ENCODE assay signal across 10 cellular contexts in the genomic region with DNA sequence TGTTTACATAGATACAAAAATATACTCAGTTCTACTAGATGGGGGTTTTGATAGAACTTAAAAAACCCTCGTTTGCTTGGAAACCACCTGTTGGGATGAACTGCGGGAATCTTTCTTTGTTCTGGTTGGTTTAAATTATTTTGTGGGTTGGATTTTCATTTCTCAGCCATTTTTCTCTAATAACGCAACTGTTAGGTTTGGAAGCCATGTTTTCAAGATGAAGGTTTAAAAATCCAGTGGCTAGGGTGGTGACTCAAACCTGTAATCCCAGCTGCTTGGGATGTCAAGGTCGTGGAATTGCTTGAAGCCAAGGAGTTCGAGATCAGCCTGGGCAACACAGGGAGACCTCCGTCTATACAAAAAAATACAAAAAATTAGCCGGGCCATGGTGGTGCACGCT. TPM values are rescaled to one million over a fixed set of nuclear protein-coding genes. Genes with fewer than 3 reads are reported as not detected.
DNase-seq lines count a peak whose midpoint lies in the region; ATAC-seq and TF ChIP-seq lines count a peak whose summit lies in the region.
"Had no signal": no experiment of that assay in that cellular context is flagged by ENCODE, and none has a peak within 500 bp of the region (broad histone marks: within the 10 kb centered on the region; RNA-seq: fewer than 3 reads in every experiment).

No MANE protein-coding gene starts in this region.

- H3K27ac ChIP-seq in foreskin keratinocyte, result peak overlapping the region; percentile 30
- peak overlapping the region; percentile 54 for H3K27ac ChIP-seq in subcutaneous abdominal adipose tissue (ENCODE audit: low read depth, low read length)
- H3K27ac ChIP-seq in testis, result peak overlapping the region in 1 of 2 donors; percentile 80

- peaks cover 36% of the 10 kb centered on the region for H3K4me1 ChIP-seq in foreskin keratinocyte
- H3K4me1 ChIP-seq in subcutaneous abdominal adipose tissue (ENCODE audit: control insufficient read depth in 5 of 5, insufficient read depth in 5 of 5, low read length in 5 of 5), result peaks cover 0 to 36% (median 32%) of the 10 kb centered on the region in 5 donors
- peaks cover 5% of the 10 kb centered on the region for H3K4me1 ChIP-seq in testis

- no peak for DNase-seq in activated naive CD4-positive, alpha-beta T cell treated with anti-CD3 and anti-CD28 coated beads, Interleukin-2, amount 10 ng/mL, durations not matched to agents 7 days and 5 days
- no peak for DNase-seq in activated naive CD4-positive, alpha-beta T cell treated with anti-CD3 and anti-CD28 coated beads, Interleukin-2, amount 50 U/mL, for 16 hours
- no peak for DNase-seq in activated CD4-positive, alpha-beta memory T cell treated with anti-CD3 and anti-CD28 coated beads, Interleukin-2, amount 10 ng/mL, durations not matched to agents 7 days and 5 days
- no peak for DNase-seq in foreskin keratinocyte
- no peak for DNase-seq in testis
- DNase-seq: NCI-H2107, substantia nigra had no signal

- POLR2A ChIA-PET in activated CD4-positive, alpha-beta memory T cell treated with anti-CD3 and anti-CD28 coated beads, Interleukin-2, amount 10 ng/mL, durations not matched to agents 7 days and 5 days (lab: Charles Lee), result interaction anchor here (0.7 to 2.8 kb wide), 2 partner anchors 23 to 338 kb away, joined by 3 to 18 read pairs; a partner anchor contains a TSS

- TF ChIP-seq CTCF in foreskin keratinocyte (conservative IDR thresholded peaks at IDR 0.05) (no peak), testis (IDR thresholded peaks at IDR 0.05) (no peak)

- H3K4me3 ChIP-seq in subcutaneous abdominal adipose tissue (ENCODE audit: low read depth in 1 of 5, low read length in 5 of 5) (peak overlapping the region in 1 of 5 donors; percentile 83), testis (no peak overlapping the region)

- WGBS in testis, 2 donors, result 32 to 44% methylated on average over 8 of the region's 8 CpGs

- H3K27me3 Mint-ChIP-seq in activated naive CD4-positive, alpha-beta T cell treated with anti-CD3 and anti-CD28 coated beads, Interleukin-2, amount 10 ng/mL, durations not matched to agents 7 days and 5 days, result peaks cover 5% of the 10 kb centered on the region
- H3K27me3 Mint-ChIP-seq in activated CD4-positive, alpha-beta memory T cell treated with anti-CD3 and anti-CD28 coated beads, Interleukin-2, amount 10 ng/mL, durations not matched to agents 7 days and 5 days, result no peaks in the 10 kb centered on the region

- H3K4me3 Mint-ChIP-seq in activated naive CD4-positive, alpha-beta T cell treated with anti-CD3 and anti-CD28 coated beads, Interleukin-2, amount 10 ng/mL, durations not matched to agents 7 days and 5 days, result peak overlapping the region; percentile 97
- peak overlapping the region; percentile 93 for H3K4me3 Mint-ChIP-seq in activated CD4-positive, alpha-beta memory T cell treated with anti-CD3 and anti-CD28 coated beads, Interleukin-2, amount 10 ng/mL, durations not matched to agents 7 days and 5 days

- H3K27ac Mint-ChIP-seq in activated naive CD4-positive, alpha-beta T cell treated with anti-CD3 and anti-CD28 coated beads, Interleukin-2, amount 10 ng/mL, durations not matched to agents 7 days and 5 days, result peak overlapping the region; percentile 72
- H3K27ac Mint-ChIP-seq in activated CD4-positive, alpha-beta memory T cell treated with anti-CD3 and anti-CD28 coated beads, Interleukin-2, amount 10 ng/mL, durations not matched to agents 7 days and 5 days, result peak overlapping the region; percentile 86

- intact Hi-C loops in testis (cut with DNase I; ENCODE audit: low total_unique reads), result no loop called here

- H3K36me3 ChIP-seq in subcutaneous abdominal adipose tissue (ENCODE audit: control insufficient read depth in 5 of 5, insufficient read depth in 5 of 5, low read length in 5 of 5) (no peaks in the 10 kb centered on the region), testis (ENCODE audit: low read depth, missing control alignments) (no peaks in the 10 kb centered on the region)

- CTCF ChIA-PET in activated naive CD4-positive, alpha-beta T cell treated with anti-CD3 and anti-CD28 coated beads, Interleukin-2, amount 10 ng/mL, durations not matched to agents 7 days and 5 days (lab: Charles Lee), result no interaction called here
- CTCF ChIA-PET in activated CD4-positive, alpha-beta memory T cell treated with anti-CD3 and anti-CD28 coated beads, Interleukin-2, amount 10 ng/mL, durations not matched to agents 7 days and 5 days (lab: Charles Lee), result interaction anchor here (3.2 kb wide), 1 partner anchor 23 kb away, joined by 12 read pairs; no protein-coding TSS in a partner anchor

- H3K27me3 ChIP-seq in foreskin keratinocyte, result no peaks in the 10 kb centered on the region
- no peaks in the 10 kb centered on the region for H3K27me3 ChIP-seq in subcutaneous abdominal adipose tissue (ENCODE audit: control insufficient read depth in 5 of 5, insufficient read depth in 4 of 5, low read length in 5 of 5)
- H3K27me3 ChIP-seq in testis, result no peaks in the 10 kb centered on the region

- peaks cover 56% of the 10 kb centered on the region for H3K4me1 Mint-ChIP-seq in activated naive CD4-positive, alpha-beta T cell treated with anti-CD3 and anti-CD28 coated beads, Interleukin-2, amount 10 ng/mL, durations not matched to agents 7 days and 5 days
- H3K4me1 Mint-ChIP-seq in activated CD4-positive, alpha-beta memory T cell treated with anti-CD3 and anti-CD28 coated beads, Interleukin-2, amount 10 ng/mL, durations not matched to agents 7 days and 5 days, result peaks cover 54% of the 10 kb centered on the region

- H3K9me3 ChIP-seq in subcutaneous abdominal adipose tissue (ENCODE audit: control insufficient read depth in 5 of 5, low read length in 5 of 5) (no peaks in the 10 kb centered on the region), testis (no peaks in the 10 kb centered on the region)

- ATAC-seq in foreskin keratinocyte, result no peak
- ATAC-seq in esophagus mucosa, result no peak
- no peak for ATAC-seq in GM18502 (IDR thresholded peaks at IDR 0.05; ENCODE audit: poor library complexity, unreplicated experiment)

- H3K9me3 Mint-ChIP-seq in activated naive CD4-positive, alpha-beta T cell treated with anti-CD3 and anti-CD28 coated beads, Interleukin-2, amount 10 ng/mL, durations not matched to agents 7 days and 5 days, result peaks cover 4% of the 10 kb centered on the region
- peaks cover 2% of the 10 kb centered on the region for H3K9me3 Mint-ChIP-seq in activated CD4-positive, alpha-beta memory T cell treated with anti-CD3 and anti-CD28 coated beads, Interleukin-2, amount 10 ng/mL, durations not matched to agents 7 days and 5 days

- H3K9ac ChIP-seq in subcutaneous abdominal adipose tissue (ENCODE audit: low read length in 5 of 5), result peak overlapping the region in 3 of 5 donors; percentile 85 to 92 (median 90)

- peaks cover 18% of the 10 kb centered on the region for H3K36me3 Mint-ChIP-seq in activated naive CD4-positive, alpha-beta T cell treated with anti-CD3 and anti-CD28 coated beads, Interleukin-2, amount 10 ng/mL, durations not matched to agents 7 days and 5 days
- H3K36me3 Mint-ChIP-seq in activated CD4-positive, alpha-beta memory T cell treated with anti-CD3 and anti-CD28 coated beads, Interleukin-2, amount 10 ng/mL, durations not matched to agents 7 days and 5 days (ENCODE audit: low read depth), result peaks cover 16% of the 10 kb centered on the region

- TF ChIP-seq POLR2A in testis (IDR thresholded peaks at IDR 0.05), result no peak

RNA-seq across cellular contexts. Expression of a gene that starts 1.6 kb away (rescaled TPM):
- 10 to 100 TPM; 55.5 to 59.0 TPM for total RNA-seq in activated CD4-positive, alpha-beta memory T cell treated with anti-CD3 and anti-CD28 coated beads, Interleukin-2, amount 10 ng/mL, durations not matched to agents 7 days and 5 days
- 68.2 and 72.4 TPM in 2 replicates for total RNA-seq in foreskin keratinocyte
- polyA plus RNA-seq in foreskin keratinocyte, result 34.8 and 39.2 TPM in 2 replicates
- 32.4 TPM for total RNA-seq in esophagus mucosa
- 100 to 1,000 TPM in 1 of 2 donors, 10 to 100 TPM in 1; 71.4 to 104 TPM for total RNA-seq in testis
- polyA plus RNA-seq in testis (ENCODE audit: insufficient read depth, low read depth, low replicate concordance), result 105 TPM
